In genomic region chr1:23980006-23980724, GRCh38 we compare ENCODE assay signal across 8 cellular contexts. TPM values are rescaled to one million over a fixed set of nuclear protein-coding genes. Genes with fewer than 3 reads are reported as not detected.
DNase-seq lines count a peak whose midpoint lies in the region; ATAC-seq and TF ChIP-seq lines count a peak whose summit lies in the region.

Gene SRSF10, minus strand, starts transcription at chr1:23980327. Its CDS starts 72 bp downstream, at chr1:23980255.

- peak within 1 kb of the TSS; percentile 99 for H3K4me3 ChIP-seq in OCI-LY3 (ENCODE audit: low read length)

- H3K9me3 ChIP-seq in OCI-LY3 (ENCODE audit: insufficient read depth, low read length), result no peaks in the 10 kb centered on the region

- H3K9ac ChIP-seq in OCI-LY3 (ENCODE audit: low read length), result peak within 1 kb of the TSS; percentile 100

- H2AFZ ChIP-seq in OCI-LY3 (ENCODE audit: low read depth, low read length), result peak within 1 kb of the TSS; percentile 42; the same call in 1 of the 2 replicates

- peak within 1 kb of the TSS; percentile 95 for H3K27ac Mint-ChIP-seq in endothelial cell (ENCODE audit: unreplicated experiment)

- peaks cover 35% of the 10 kb centered on the region for H4K20me1 ChIP-seq in OCI-LY3 (ENCODE audit: insufficient read depth, low read length)

- peaks cover 1% of the 10 kb centered on the region for H3K27me3 Mint-ChIP-seq in endothelial cell (ENCODE audit: unreplicated experiment)

- peak within 1 kb of the TSS; percentile 97 for H3K27ac ChIP-seq in OCI-LY3 (ENCODE audit: low read length)

- H3K79me2 ChIP-seq in OCI-LY3 (ENCODE audit: low read length), result peaks cover 57% of the 10 kb centered on the region

- ATAC-seq in GM21526 (IDR thresholded peaks at IDR 0.05; ENCODE audit: low FRiP score, unreplicated experiment), result peak; percentile 81

- H3K4me1 ChIP-seq in OCI-LY3 (ENCODE audit: low read length), result peaks cover 41% of the 10 kb centered on the region

- H3K9me3 Mint-ChIP-seq in endothelial cell (ENCODE audit: unreplicated experiment), result no peaks in the 10 kb centered on the region

- TF ChIP-seq CTCF in OCI-LY3 (IDR thresholded peaks at IDR 0.05; ENCODE audit: low read depth, low read length) (peak; percentile 9; the same call in 1 of the 2 replicates), endothelial cell (IDR thresholded peaks at IDR 0.05; ENCODE audit: unreplicated experiment) (no peak)

- peaks cover 22% of the 10 kb centered on the region for H3K4me1 Mint-ChIP-seq in endothelial cell (ENCODE audit: unreplicated experiment)

- DNase-seq in DMS 273 treated with DMSO at 0.1 percent for 48 hours (lab: John Stamatoyannopoulos, UW) (peak; percentile 98), HuH-7.5 (ENCODE audit: low spot score) (peak; percentile 91), endothelial cell (ENCODE audit: low spot score) (peak; percentile 96), midbrain (lab: John Stamatoyannopoulos, UW) (peak; percentile 99)
- DNase-seq in activated CD8-positive, alpha-beta memory T cell treated with anti-CD3 and anti-CD28 coated beads, Interleukin-2, amount 50 U/mL, for 48 hours, result peak; percentile 96
- DNase-seq in stimulated activated CD8-positive, alpha-beta memory T cell treated with anti-CD3 and anti-CD28 coated beads, Interleukin-2, amount 100 ng/mL, for 1 hour (ENCODE audit: low read depth in 2 of 2), result peak; percentile 93 to 96

- H3K36me3 ChIP-seq in OCI-LY3 (replicated peaks; ENCODE audit: low read depth, low read length), result peaks cover 43% of the 10 kb centered on the region

- peak within 1 kb of the TSS; percentile 95 for H3K4me3 Mint-ChIP-seq in endothelial cell (ENCODE audit: unreplicated experiment)

- no peaks in the 10 kb centered on the region for H3K27me3 ChIP-seq in OCI-LY3 (ENCODE audit: low read depth, low read length)

- no peaks in the 10 kb centered on the region for H3K36me3 Mint-ChIP-seq in endothelial cell (ENCODE audit: low read depth, unreplicated experiment)

- H3K4me2 ChIP-seq in OCI-LY3 (ENCODE audit: low read length), result peak within 1 kb of the TSS; percentile 97

RNA-seq across cellular contexts. Expression of gene SRSF10, which starts in this region (rescaled TPM):
- total RNA-seq in endothelial cell (ENCODE audit: unreplicated experiment), result 101 TPM

Comparison
In these comparisons a context has a peak if more than half of its experiments do, and no peak if none do; other contexts are left out.
1. Peak in every context shown above with its lines: DNase-seq, ATAC-seq, H3K4me3 ChIP-seq and H3K27ac ChIP-seq.